33 cellular contexts compared by ENCODE assay signal in genomic region chr21:18174370-18174769, GRCh38.
DNase-seq lines count a peak whose midpoint lies in the region; ATAC-seq, FAIRE-seq and TF ChIP-seq lines count a peak whose summit lies in the region.
"Had no signal": no experiment of that assay in that cellular context is flagged by ENCODE, and none has a peak within 500 bp of the region (broad histone marks: within the 10 kb centered on the region; RNA-seq: fewer than 3 reads in every experiment).

No MANE protein-coding gene starts in this region.

- H2BK15ac ChIP-seq in IMR-90 (ENCODE audit: low read depth, low read length), result no peak overlapping the region

- dilution Hi-C loops in IMR-90 (cut with HindIII; ENCODE audit: low sequenced_read_pairs, unreplicated experiment), result no loop called here

- in situ Hi-C loops in HepG2 (cut with HindIII; ENCODE audit: extremely low pct_ligation_motif_present, low pct_unique_long_range_greater_than_20kb), result no loop called here
- in situ Hi-C loops in IMR-90 (cut with MboI; ENCODE audit: low sequenced_read_pairs), result no loop called here
- in situ Hi-C loops in K562 (cut with MboI), result no loop called here

- H4K5ac ChIP-seq in IMR-90 (ENCODE audit: low read depth, low read length), result no peak overlapping the region

- no peak overlapping the region for H3K9ac ChIP-seq in HepG2 (ENCODE audit: insufficient read depth, low read depth, low read length)
- H3K9ac ChIP-seq in IMR-90 (ENCODE audit: low read depth, low read length), result no peak overlapping the region
- no peak overlapping the region for H3K9ac ChIP-seq in K562 (ENCODE audit: insufficient read depth in 1 of 2, low read depth in 2 of 2, low read length in 2 of 2)
- H3K9ac ChIP-seq: BLaER1; BLaER1 treated with 17β-estradiol and CSF1 and Interleukin-3, amounts not matched to agents 10 nM and 100 nM had no signal

- ATAC-seq in HepG2 (no peak), right lobe of liver (no peak), IMR-90 (ENCODE audit: low read depth) (no peak), K562 (no peak), HG02623 (IDR thresholded peaks at IDR 0.05; ENCODE audit: unreplicated experiment) (no peak)
- ATAC-seq: A549; CD8-positive, alpha-beta T cell had no signal

- no peak overlapping the region for H3K23ac ChIP-seq in IMR-90 (ENCODE audit: low read depth, low read length)

- BruUV-seq in HepG2 (replicated peaks; lab: Mats Ljungman, UMichigan) (no TSS peak), IMR-90 (replicated peaks; lab: Mats Ljungman, UMichigan) (no TSS peak), K562 (replicated peaks; lab: Mats Ljungman, UMichigan) (no TSS peak)

- H3K4ac ChIP-seq in IMR-90 (ENCODE audit: low read depth, low read length), result no peak overlapping the region

- no peaks in the 10 kb centered on the region for H3K79me1 ChIP-seq in IMR-90 (ENCODE audit: low read depth in 1 of 2, low read length in 2 of 2)

- POLR2A ChIA-PET in HepG2 (lab: Yijun Ruan, JAX) (no interaction called here), IMR-90 (lab: Charles Lee; ENCODE audit: unreplicated experiment) (no interaction called here), K562 (lab: Yijun Ruan, JAX) (no interaction called here)

- no peak overlapping the region for H2AFZ ChIP-seq in HepG2 (ENCODE audit: low read length)
- H2AFZ ChIP-seq in IMR-90 (replicated peaks; ENCODE audit: low read length, poor library complexity), result no peak overlapping the region
- H2AFZ ChIP-seq in K562 (ENCODE audit: low read depth, low read length), result no peak overlapping the region

- no peak overlapping the region for H3K14ac ChIP-seq in IMR-90 (replicated peaks; ENCODE audit: low read depth, low read length)

- H4K20me1 ChIP-seq in HepG2 (ENCODE audit: insufficient read depth, low read length) (no peaks in the 10 kb centered on the region), IMR-90 (ENCODE audit: insufficient read depth, low read length) (no peaks in the 10 kb centered on the region), K562 (replicated peaks; ENCODE audit: control insufficient read depth, insufficient read depth, low read length) (no peaks in the 10 kb centered on the region)
- H4K20me1 ChIP-seq: BLaER1; BLaER1 treated with 17β-estradiol and CSF1 and Interleukin-3, amounts not matched to agents 10 nM and 100 nM had no signal

- H3K27ac ChIP-seq in HepG2 (ENCODE audit: extremely low read length, insufficient read depth, low read length) (no peak overlapping the region), right lobe of liver (no peak overlapping the region), IMR-90 (ENCODE audit: insufficient read depth, low read length) (no peak overlapping the region), K562 (ENCODE audit: extremely low read depth, low read depth, low read length) (no peak overlapping the region)
- H3K27ac ChIP-seq: 22Rv1; A549; BLaER1; BLaER1 treated with 17β-estradiol and CSF1 and Interleukin-3, amounts not matched to agents 10 nM and 100 nM; C4-2B had no signal

- no peak overlapping the region for H3K4me2 ChIP-seq in HepG2 (ENCODE audit: low read depth, low read length)
- no peak overlapping the region for H3K4me2 ChIP-seq in IMR-90 (ENCODE audit: low read depth, low read length)
- no peak overlapping the region for H3K4me2 ChIP-seq in K562 (ENCODE audit: insufficient read depth, low read length)
- H3K4me2 ChIP-seq: A549; BLaER1; BLaER1 treated with 17β-estradiol and CSF1 and Interleukin-3, amounts not matched to agents 10 nM and 100 nM had no signal

- H3K18ac ChIP-seq in IMR-90 (ENCODE audit: low read depth, low read length), result no peak overlapping the region

- H3K4me1 ChIP-seq in HepG2 (ENCODE audit: insufficient read depth, low read length), result no peaks in the 10 kb centered on the region
- no peaks in the 10 kb centered on the region for H3K4me1 ChIP-seq in right lobe of liver
- H3K4me1 ChIP-seq in IMR-90 (ENCODE audit: control insufficient read depth, insufficient read depth, low read length), result no peaks in the 10 kb centered on the region
- H3K4me1 ChIP-seq in K562 (replicated peaks in 1 of 2; ENCODE audit: control insufficient read depth in 2 of 2, insufficient read depth in 2 of 2, low read length in 2 of 2), result no peaks in the 10 kb centered on the region
- H3K4me1 ChIP-seq: A549, BE2C, BLaER1, Caco-2 had no signal

- no peak overlapping the region for H2AK9ac ChIP-seq in IMR-90 (replicated peaks; ENCODE audit: low read depth, low read length, poor library complexity)

- no peaks in the 10 kb centered on the region for H3K79me2 ChIP-seq in HepG2 (ENCODE audit: insufficient read depth, low read length)
- no peaks in the 10 kb centered on the region for H3K79me2 ChIP-seq in K562 (ENCODE audit: control insufficient read depth, insufficient read depth, low read length)

- H3K36me3 ChIP-seq in HepG2 (replicated peaks in 1 of 2; ENCODE audit: control insufficient read depth in 1 of 2, insufficient read depth in 2 of 2, low read length in 2 of 2) (no peaks in the 10 kb centered on the region), right lobe of liver (no peaks in the 10 kb centered on the region), IMR-90 (ENCODE audit: control insufficient read depth, insufficient read depth, low read length) (no peaks in the 10 kb centered on the region), K562 (ENCODE audit: control insufficient read depth, insufficient read depth, low read length) (no peaks in the 10 kb centered on the region)
- H3K36me3 ChIP-seq: BE2C; BLaER1; BLaER1 treated with 17β-estradiol and CSF1 and Interleukin-3, amounts not matched to agents 10 nM and 100 nM had no signal

- TF ChIP-seq CTCF in HepG2 (CRISPR knock-in tag; IDR thresholded peaks at IDR 0.05) (no peak), right lobe of liver (IDR thresholded peaks at IDR 0.05) (no peak), IMR-90 (conservative IDR thresholded peaks at IDR 0.05; ENCODE audit: low read depth, low read length) (no peak), K562 (IDR thresholded peaks at IDR 0.05 in 2 of 3, conservative IDR thresholded peaks at IDR 0.05 in 1 of 3; ENCODE audit: insufficient read depth in 2 of 3, low read depth in 1 of 3, low read length in 3 of 3) (no peak)

- H2BK120ac ChIP-seq in IMR-90 (ENCODE audit: low read depth, low read length), result no peak overlapping the region

- TF ChIP-seq POLR2A in HepG2 (IDR thresholded peaks at IDR 0.05; ENCODE audit: insufficient read depth in 1 of 2, low read depth in 2 of 2, low read length in 2 of 2) (no peak), right lobe of liver (IDR thresholded peaks at IDR 0.05) (no peak), IMR-90 (IDR thresholded peaks at IDR 0.05; ENCODE audit: low read depth, low read length) (no peak), K562 (conservative IDR thresholded peaks at IDR 0.05) (no peak)

- DNase-seq in HepG2 (ENCODE audit: low spot score) (no peak), right lobe of liver (no peak), IMR-90 (no peak), K562 (ENCODE audit: extremely low read depth in 1 of 4, low spot score in 3 of 4) (no peak), amygdala (lab: John Stamatoyannopoulos, UW) (no peak)
- DNase-seq: 8988T; ACHN; AML-193; BE2C; C1 segment of cervical spinal cord; Caco-2; Calu3; CD4-positive, alpha-beta memory T cell; CD4-positive, alpha-beta T cell; CD4-positive, CD25-positive, alpha-beta regulatory T cell; CD8-positive, alpha-beta memory T cell; CD8-positive, alpha-beta T cell; COR-L47; DMS 273 treated with DMSO at 0.1 percent for 48 hours; DMS153; DMS53; DMS79; DMS79 treated with DMSO at 0.1 percent for 48 hours; DND-41; EL had no signal

- H2BK5ac ChIP-seq in IMR-90 (ENCODE audit: low read depth, low read length, poor library complexity, severe bottlenecking), result no peak overlapping the region

- no peaks in the 10 kb centered on the region for H3K9me1 ChIP-seq in IMR-90 (ENCODE audit: insufficient read depth, low read length)
- H3K9me1 ChIP-seq in K562 (ENCODE audit: control insufficient read depth, insufficient read depth, low read length), result no peaks in the 10 kb centered on the region

- no peak overlapping the region for H2BK20ac ChIP-seq in IMR-90 (ENCODE audit: low read depth, low read length)

- H2AK5ac ChIP-seq in IMR-90 (ENCODE audit: low read depth, low read length), result no peak overlapping the region

- no peak overlapping the region for H4K8ac ChIP-seq in IMR-90 (ENCODE audit: low read depth in 2 of 2, low read length in 2 of 2)

- TF ChIP-seq EP300 in HepG2 (IDR thresholded peaks at IDR 0.05; ENCODE audit: low read depth in 2 of 2, low read length in 2 of 2), result no peak
- no peak for TF ChIP-seq EP300 in HepG2 (CRISPR knock-in tag; IDR thresholded peaks at IDR 0.05; ENCODE audit: borderline replicate concordance)
- TF ChIP-seq EP300 in K562 (IDR thresholded peaks at IDR 0.05; ENCODE audit: low read length), result no peak

- FAIRE-seq in HepG2 (lab: Jason Lieb, UNC) (no peak), K562 (lab: Jason Lieb, UNC) (no peak)
- FAIRE-seq: A204.1, A549, D721Med had no signal

- no peaks in the 10 kb centered on the region for H3K27me3 ChIP-seq in HepG2 (ENCODE audit: control insufficient read depth in 1 of 2, insufficient read depth in 2 of 2, low read length in 2 of 2)
- no peaks in the 10 kb centered on the region for H3K27me3 ChIP-seq in right lobe of liver
- H3K27me3 ChIP-seq in IMR-90 (ENCODE audit: control insufficient read depth, insufficient read depth, low read length), result no peaks in the 10 kb centered on the region
- H3K27me3 ChIP-seq in K562 (ENCODE audit: control insufficient read depth in 2 of 2, insufficient read depth in 2 of 2, low read length in 2 of 2), result no peaks in the 10 kb centered on the region
- H3K27me3 ChIP-seq: BE2C; BLaER1; BLaER1 treated with 17β-estradiol and CSF1 and Interleukin-3, amounts not matched to agents 10 nM and 100 nM had no signal

- TF ChIP-seq RAD21 in HepG2 (CRISPR knock-in tag; IDR thresholded peaks at IDR 0.05), result no peak
- TF ChIP-seq RAD21 in IMR-90 (IDR thresholded peaks at IDR 0.05; ENCODE audit: low read length), result no peak
- no peak for TF ChIP-seq RAD21 in K562 (CRISPR knock-in tag; conservative IDR thresholded peaks at IDR 0.05 in 1 of 2, IDR thresholded peaks at IDR 0.05 in 1 of 2)

- H3K9me3 ChIP-seq in HepG2 (ENCODE audit: low read length) (no peaks in the 10 kb centered on the region), right lobe of liver (no peaks in the 10 kb centered on the region), IMR-90 (ENCODE audit: control insufficient read depth, insufficient read depth, low read length) (peaks cover 3% of the 10 kb centered on the region; the same call in 1 of the 2 replicates), K562 (replicated peaks; ENCODE audit: control insufficient read depth, insufficient read depth, low read depth, low read length) (no peaks in the 10 kb centered on the region)
- H3K9me3 ChIP-seq: A549; BE2C; BLaER1; BLaER1 treated with 17β-estradiol and CSF1 and Interleukin-3, amounts not matched to agents 10 nM and 100 nM; Caco-2 had no signal

- intact Hi-C loops in HepG2 (cut with micrococcal nuclease; ENCODE audit: unreplicated experiment) (no loop called here), right lobe of liver (cut with DNase I) (no loop called here), IMR-90 (cut with micrococcal nuclease) (no loop called here), K562 (cut with micrococcal nuclease) (no loop called here)

- no peak overlapping the region for H3K56ac ChIP-seq in IMR-90 (ENCODE audit: extremely low read depth, insufficient read depth, low read length)

- CTCF ChIA-PET in HepG2 (lab: Yijun Ruan, JAX; ENCODE audit: low intra/inter-chr PET ratio, low total read pairs), result no interaction called here
- CTCF ChIA-PET in IMR-90 (lab: Yijun Ruan, JAX), result no interaction called here
- CTCF ChIA-PET in K562 (lab: Yijun Ruan, JAX; ENCODE audit: low intra/inter-chr PET ratio), result no interaction called here

- no peak overlapping the region for H4K91ac ChIP-seq in IMR-90 (ENCODE audit: insufficient read depth, low read depth, low read length)

- H3K4me3 ChIP-seq in HepG2 (replicated peaks in 1 of 3; ENCODE audit: insufficient read depth in 1 of 3, low read depth in 2 of 3, low read length in 3 of 3) (no peak overlapping the region), right lobe of liver (no peak overlapping the region), IMR-90 (ENCODE audit: insufficient read depth, low read depth, low read length) (no peak overlapping the region), K562 (no peak overlapping the region)
- H3K4me3 ChIP-seq: A549; BLaER1; BLaER1 treated with 17β-estradiol and CSF1 and Interleukin-3, amounts not matched to agents 10 nM and 100 nM had no signal

Comparison
In these comparisons a context has a peak if more than half of its experiments do, and no peak if none do; other contexts are left out.
1. Of the 241 proteins assayed by ChIP-seq in both HepG2 and K562: peak only in HepG2: MAFF and MAFK; only in K562: none; in both: none; in neither: 239.